Comparison of ENCODE assay signal across 11 cellular contexts in genomic region chr2:230932556-230933511, GRCh38. TPM values are rescaled to one million over a fixed set of nuclear protein-coding genes. Genes with fewer than 3 reads are reported as not detected.
DNase-seq lines count a peak whose midpoint lies in the region; ATAC-seq, FAIRE-seq and TF ChIP-seq lines count a peak whose summit lies in the region.
"Had no signal": no experiment of that assay in that cellular context is flagged by ENCODE, and none has a peak within 500 bp of the region (broad histone marks: within the 10 kb centered on the region; RNA-seq: fewer than 3 reads in every experiment).

No MANE protein-coding gene starts in this region.

- TF ChIP-seq POLR2A in K562 (conservative IDR thresholded peaks at IDR 0.05) = no peak

- H3K27me3 Mint-ChIP-seq in immature natural killer cell (ENCODE audit: low read depth in 3 of 3) = peaks cover 10 to 30% (median 14%) of the 10 kb centered on the region in 3 donors
- peaks cover 8% of the 10 kb centered on the region for H3K27me3 Mint-ChIP-seq in stimulated activated naive CD8-positive, alpha-beta T cell treated with anti-CD3 and anti-CD28 coated beads, Interleukin-15, Interleukin-2, amounts not matched to agents 100 ng/mL and 50 ng/mL, for 24 hours

- H3K27me3 ChIP-seq in Karpas-422 (ENCODE audit: low read length) = no peaks in the 10 kb centered on the region
- H3K27me3 ChIP-seq in K562 (ENCODE audit: control insufficient read depth in 2 of 2, insufficient read depth in 2 of 2, low read length in 2 of 2) = peaks cover 4 to 51% of the 10 kb centered on the region in 2 experiments; a peak in 3 of 5 replicates

- POLR2A ChIA-PET in K562 (lab: Yijun Ruan, JAX) = interaction anchor here (0.5 to 1.1 kb wide), 4 partner anchors 10 to 307 kb away, joined by 3 read pairs; no protein-coding TSS in a partner anchor

- no peaks in the 10 kb centered on the region for H3K9me1 ChIP-seq in K562 (ENCODE audit: control insufficient read depth, insufficient read depth, low read length)

- H3K9ac ChIP-seq in Karpas-422 (ENCODE audit: low read length) = no peak overlapping the region
- H3K9ac ChIP-seq in K562 (ENCODE audit: insufficient read depth in 1 of 2, low read depth in 2 of 2, low read length in 2 of 2) = no peak overlapping the region
- H3K9ac ChIP-seq: SK-N-SH had no signal

- H4K20me1 ChIP-seq in Karpas-422 (ENCODE audit: insufficient read depth, low read depth, low read length) (no peaks in the 10 kb centered on the region), K562 (replicated peaks; ENCODE audit: control insufficient read depth, insufficient read depth, low read length) (no peaks in the 10 kb centered on the region)

- H3K79me2 ChIP-seq in Karpas-422 (ENCODE audit: low read length) = no peaks in the 10 kb centered on the region
- no peaks in the 10 kb centered on the region for H3K79me2 ChIP-seq in K562 (ENCODE audit: control insufficient read depth, insufficient read depth, low read length)

- intact Hi-C loops in K562 (cut with micrococcal nuclease) = no loop called here

- TF ChIP-seq RAD21 in K562 (CRISPR knock-in tag; conservative IDR thresholded peaks at IDR 0.05 in 1 of 2, IDR thresholded peaks at IDR 0.05 in 1 of 2) = no peak

- CTCF ChIA-PET in K562 (lab: Yijun Ruan, JAX; ENCODE audit: low intra/inter-chr PET ratio) = no interaction called here

- peaks cover 7 to 23% (median 15%) of the 10 kb centered on the region in 6 donors for H3K9me3 Mint-ChIP-seq in immature natural killer cell
- H3K9me3 Mint-ChIP-seq in stimulated activated naive CD8-positive, alpha-beta T cell treated with anti-CD3 and anti-CD28 coated beads, Interleukin-15, Interleukin-2, amounts not matched to agents 100 ng/mL and 50 ng/mL, for 24 hours = peaks cover 8% of the 10 kb centered on the region

- peak overlapping the region; percentile 43; the same call in 1 of the 2 replicates for H2AFZ ChIP-seq in Karpas-422 (ENCODE audit: low read length)
- H2AFZ ChIP-seq in K562 (ENCODE audit: low read depth, low read length) = no peak overlapping the region

- H3K27ac ChIP-seq in Karpas-422 (ENCODE audit: low read length) = no peak overlapping the region
- H3K27ac ChIP-seq in K562 (ENCODE audit: extremely low read depth, low read depth, low read length) = no peak overlapping the region
- H3K27ac ChIP-seq: foreskin keratinocyte had no signal

- in situ Hi-C loops in K562 (cut with MboI) = no loop called here

- peak overlapping the region; percentile 40 to 86 (median 77) for H3K4me3 Mint-ChIP-seq in immature natural killer cell
- H3K4me3 Mint-ChIP-seq in stimulated activated naive CD8-positive, alpha-beta T cell treated with anti-CD3 and anti-CD28 coated beads, Interleukin-15, Interleukin-2, amounts not matched to agents 100 ng/mL and 50 ng/mL, for 24 hours = no peak overlapping the region
- H3K4me3 Mint-ChIP-seq: activated T-helper 17 cell treated with anti-CD3 and anti-CD28 coated beads, Interleukin-2, amount 50 U/mL, for 72 hours had no signal

- peak overlapping the region in 5 of 6 donors; percentile 4 to 87 (median 42) for H3K27ac Mint-ChIP-seq in immature natural killer cell
- H3K27ac Mint-ChIP-seq in stimulated activated naive CD8-positive, alpha-beta T cell treated with anti-CD3 and anti-CD28 coated beads, Interleukin-15, Interleukin-2, amounts not matched to agents 100 ng/mL and 50 ng/mL, for 24 hours = peak overlapping the region; percentile 33
- H3K27ac Mint-ChIP-seq: activated T-helper 17 cell treated with anti-CD3 and anti-CD28 coated beads, Interleukin-2, amount 50 U/mL, for 72 hours; progenitor cell of endocrine pancreas had no signal

- 19% methylated on average over 17 of the region's 22 CpGs for WGBS in K562 (ENCODE audit: insufficient coverage, low coverage, missing lambda C conversion rate)

- H3K4me2 ChIP-seq in Karpas-422 (ENCODE audit: low read depth, low read length, poor library complexity, severe bottlenecking) (no peak overlapping the region), K562 (ENCODE audit: insufficient read depth, low read length) (no peak overlapping the region)
- H3K4me2 ChIP-seq: SK-N-SH had no signal

- no TSS peak for BruUV-seq in K562 (replicated peaks; lab: Mats Ljungman, UMichigan)

- no peak for DNase-seq in Karpas-422
- no peak for DNase-seq in K562 (ENCODE audit: extremely low read depth in 1 of 4, low spot score in 3 of 4)
- DNase-seq in immature natural killer cell = no peak
- DNase-seq: foreskin keratinocyte, SK-N-SH had no signal

- TF ChIP-seq CTCF in K562 (IDR thresholded peaks at IDR 0.05 in 2 of 3, conservative IDR thresholded peaks at IDR 0.05 in 1 of 3; ENCODE audit: insufficient read depth in 2 of 3, low read depth in 1 of 3, low read length in 3 of 3) = no peak

- ATAC-seq in K562 (peak; percentile 69), HG03039 (IDR thresholded peaks at IDR 0.05; ENCODE audit: unreplicated experiment) (no peak), HG03095 (IDR thresholded peaks at IDR 0.05; ENCODE audit: unreplicated experiment) (no peak), GM18511 (IDR thresholded peaks at IDR 0.05; ENCODE audit: unreplicated experiment) (no peak)
- ATAC-seq: activated T-helper 17 cell treated with anti-CD3 and anti-CD28 coated beads, Interleukin-2, amount 50 U/mL, for 72 hours; foreskin keratinocyte had no signal

- no peaks in the 10 kb centered on the region for H3K9me2 ChIP-seq in Karpas-422 (replicated peaks; ENCODE audit: insufficient read depth, low read length)
- H3K9me2 ChIP-seq: SK-N-SH had no signal

- H3K36me3 ChIP-seq in Karpas-422 (ENCODE audit: insufficient read depth, low read length) (no peaks in the 10 kb centered on the region), K562 (ENCODE audit: control insufficient read depth, insufficient read depth, low read length) (no peaks in the 10 kb centered on the region)

- TF ChIP-seq EP300 in K562 (IDR thresholded peaks at IDR 0.05; ENCODE audit: low read length) = no peak

- H3K4me1 Mint-ChIP-seq in immature natural killer cell = peaks cover 42 to 44% of the 10 kb centered on the region in 2 donors
- peaks cover 15% of the 10 kb centered on the region for H3K4me1 Mint-ChIP-seq in stimulated activated naive CD8-positive, alpha-beta T cell treated with anti-CD3 and anti-CD28 coated beads, Interleukin-15, Interleukin-2, amounts not matched to agents 100 ng/mL and 50 ng/mL, for 24 hours (ENCODE audit: low read depth)

- no peaks in the 10 kb centered on the region for H3K4me1 ChIP-seq in Karpas-422 (ENCODE audit: low read length)
- no peaks in the 10 kb centered on the region; a peak in 1 of 5 replicates for H3K4me1 ChIP-seq in K562 (replicated peaks in 1 of 2; ENCODE audit: control insufficient read depth in 2 of 2, insufficient read depth in 2 of 2, low read length in 2 of 2)
- H3K4me1 ChIP-seq: foreskin keratinocyte had no signal

- H3K9me3 ChIP-seq in Karpas-422 (ENCODE audit: low read length) (peaks cover 5% of the 10 kb centered on the region), K562 (replicated peaks; ENCODE audit: control insufficient read depth, insufficient read depth, low read depth, low read length) (no peaks in the 10 kb centered on the region)
- H3K9me3 ChIP-seq: SK-N-SH had no signal

- H3K36me3 Mint-ChIP-seq in immature natural killer cell = peaks cover 0 to 8% (median 5%) of the 10 kb centered on the region in 3 donors
- H3K36me3 Mint-ChIP-seq in stimulated activated naive CD8-positive, alpha-beta T cell treated with anti-CD3 and anti-CD28 coated beads, Interleukin-15, Interleukin-2, amounts not matched to agents 100 ng/mL and 50 ng/mL, for 24 hours (ENCODE audit: low read depth) = peaks cover 8% of the 10 kb centered on the region

- H3K4me3 ChIP-seq in Karpas-422 (ENCODE audit: low read length) (no peak overlapping the region), K562 (no peak overlapping the region)

- no peak for FAIRE-seq in K562 (lab: Jason Lieb, UNC)

TF ChIP-seq in K562, 482 proteins besides CTCF, POLR2A, EP300 and RAD21 (continues in another document):
- no peak for TF ChIP-seq DIDO1 (tag; IDR thresholded peaks at IDR 0.05; ENCODE audit: low read depth)
- TF ChIP-seq IRF9 (tag; IDR thresholded peaks at IDR 0.05) = no peak
- TF ChIP-seq L3MBTL2 (IDR thresholded peaks at IDR 0.05) = peak; percentile 59; the same call in 1 of the 2 replicates

RNA-seq across cellular contexts. Expression of gene GPR55, which starts 7.8 kb away (rescaled TPM):
- 2.9 and 9.5 TPM in 2 replicates for total RNA-seq in Karpas-422 (2014; rRNA removed; shearing (Covaris generic); ENCODE audit: low replicate concordance)
- total RNA-seq in K562 (2011; cell fraction: chromatin; rRNA removed; ENCODE audit: low replicate concordance) = 1.3 and 2.8 TPM in 2 replicates
- 2.0 and 2.2 TPM in 2 replicates for total RNA-seq in K562 (2011; cell fraction: nucleolus; rRNA removed)
- total RNA-seq in K562 (2011; cell fraction: nucleoplasm; rRNA removed) = 1.5 and 2.7 TPM in 2 replicates
- 0.08 and 0.18 TPM in 2 replicates for total RNA-seq in K562 (2014; rRNA removed)
- 0.11 and 0.16 TPM in 2 replicates for total RNA-seq in K562 (2014; rRNA removed; fragmentation: Illumina TruSeq; extraction: Trizol)
- total RNA-seq in K562 (2015; rRNA removed; fragmentation: Illumina TruSeq; extraction: Trizol) = 0.34 and 0.36 TPM in 2 replicates
- 0.07 and 0.18 TPM in 2 replicates for total RNA-seq in K562 (2021)
- polyA plus RNA-seq in K562 (2011; rRNA removed) = 0.32 and 0.49 TPM in 2 replicates
- polyA plus RNA-seq in K562 (2011; cell fraction: cytosol; rRNA removed) = 0.34 and 0.49 TPM in 2 replicates
- polyA plus RNA-seq in K562 (2011; cell fraction: nucleus; rRNA removed) = 0.95 and 1.7 TPM in 2 replicates
- 1.2 and 1.4 TPM in 2 replicates for polyA plus RNA-seq in K562 (2012)
- 0.16 and 0.19 TPM in 2 replicates for polyA plus RNA-seq in K562 (2014; fragmentation: Illumina TruSeq; extraction: Trizol)
- polyA plus RNA-seq in K562 (2014; fragmentation: Nextera tagmentation; extraction: Ambion mirVana) = under 1 TPM; 0.27 to 0.34 TPM
- polyA plus RNA-seq in K562 (2014; rRNA removed) = 0.36 and 0.73 TPM in 2 replicates
- polyA minus RNA-seq in K562 (2011; rRNA and poly(A)+ RNA removed) = 0.45 and 0.46 TPM in 2 replicates
- not detected in 2 replicates for polyA minus RNA-seq in K562 (2011; cell fraction: cytosol; rRNA and poly(A)+ RNA removed)
- 1.00 and 1.1 TPM in 2 replicates for polyA minus RNA-seq in K562 (2011; cell fraction: nucleus; rRNA and poly(A)+ RNA removed)
- not detected for polyA plus RNA-seq in immature natural killer cell
- total RNA-seq: foreskin keratinocyte, progenitor cell of endocrine pancreas had no signal
- polyA plus RNA-seq: foreskin keratinocyte, SK-N-SH had no signal
